ENCODE assay signal across 23 cellular contexts in the genomic region with DNA sequence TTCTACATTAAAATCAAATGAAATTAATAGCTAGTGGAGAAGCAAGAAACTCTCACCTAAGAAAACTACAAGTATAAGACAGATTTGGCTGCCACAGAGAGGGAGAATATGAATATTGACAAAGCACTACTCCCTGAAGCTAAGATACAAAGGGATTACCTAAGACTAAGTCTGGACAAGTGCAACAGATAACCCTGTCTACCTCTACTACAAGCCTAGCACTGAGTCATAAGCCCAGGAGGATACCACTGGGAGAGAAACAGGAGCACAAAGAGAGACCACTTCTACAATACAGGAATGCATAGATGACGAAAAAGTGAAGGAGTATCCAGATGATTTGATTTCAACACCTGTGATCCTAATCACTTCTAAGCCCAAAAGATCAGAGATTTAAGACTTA. TPM values are rescaled to one million over a fixed set of nuclear protein-coding genes. Genes with fewer than 3 reads are reported as not detected.
DNase-seq lines count a peak whose midpoint lies in the region; ATAC-seq and TF ChIP-seq lines count a peak whose summit lies in the region.
"Had no signal": no experiment of that assay in that cellular context is flagged by ENCODE, and none has a peak within 500 bp of the region (broad histone marks: within the 10 kb centered on the region; RNA-seq: fewer than 3 reads in every experiment).

No MANE protein-coding gene starts in this region.

- H3K4me1 ChIP-seq in parathyroid adenoma (peaks cover 16% of the 10 kb centered on the region), hepatocyte (ENCODE audit: insufficient read depth) (no peaks in the 10 kb centered on the region)
- H3K4me1 ChIP-seq: BLaER1, Caco-2 had no signal

- peaks cover 17% of the 10 kb centered on the region for H3K4me1 Mint-ChIP-seq in Calu3 (ENCODE audit: low read depth, unreplicated experiment)
- H3K4me1 Mint-ChIP-seq: B cell; CD4-positive, CD25-positive, alpha-beta regulatory T cell had no signal

- intact Hi-C loops in Calu3 (cut with micrococcal nuclease; ENCODE audit: unreplicated experiment): no loop called here

- H3K9me3 ChIP-seq in parathyroid adenoma (ENCODE audit: control insufficient read depth, low read length) (no peaks in the 10 kb centered on the region), hepatocyte (ENCODE audit: low read depth) (no peaks in the 10 kb centered on the region)
- H3K9me3 ChIP-seq: BLaER1 had no signal

- H3K4me2 ChIP-seq in parathyroid adenoma (ENCODE audit: low read length) (peak overlapping the region; percentile 0), hepatocyte (no peak overlapping the region)
- H3K4me2 ChIP-seq: BLaER1, GM23338 had no signal

- TF ChIP-seq CTCF in Calu3 (IDR thresholded peaks at IDR 0.05; ENCODE audit: unreplicated experiment): no peak
- no peak for TF ChIP-seq CTCF in epithelial cell of esophagus (IDR thresholded peaks at IDR 0.05; ENCODE audit: insufficient read depth, low read depth, low read length, missing control alignments)
- TF ChIP-seq CTCF in parathyroid adenoma (IDR thresholded peaks at IDR 0.05): no peak
- TF ChIP-seq CTCF in hepatocyte (IDR thresholded peaks at IDR 0.05; ENCODE audit: poor library complexity): no peak

- DNase-seq in Calu3 (no peak), NCI-H82 treated with DMSO at 0.1 percent for 48 hours (lab: John Stamatoyannopoulos, UW; ENCODE audit: unreplicated experiment) (peak; percentile 63), epithelial cell of esophagus (ENCODE audit: low read depth) (peak; percentile 30), NCI-H345 (lab: John Stamatoyannopoulos, UW) (no peak), hepatocyte (ENCODE audit: low spot score) (no peak), pons (ENCODE audit: low spot score) (no peak)
- DNase-seq: Caco-2; CD4-positive, CD25-positive, alpha-beta regulatory T cell; CD8-positive, alpha-beta T cell; DMS53; DMS79 treated with DMSO at 0.1 percent for 48 hours; GF-D8; H9 had no signal

- H3K9ac ChIP-seq in parathyroid adenoma: no peak overlapping the region
- H3K9ac ChIP-seq: BLaER1 had no signal

- no TSS peak for BruUV-seq in Calu3 (replicated peaks; lab: Mats Ljungman, UMichigan)

- peaks cover 3% of the 10 kb centered on the region for H3K36me3 ChIP-seq in parathyroid adenoma (ENCODE audit: control insufficient read depth, insufficient read depth, low read length)
- no peaks in the 10 kb centered on the region for H3K36me3 ChIP-seq in hepatocyte (replicated peaks; ENCODE audit: insufficient read depth, low read depth)
- H3K36me3 ChIP-seq: BLaER1 had no signal

- CTCF ChIA-PET in Calu3 (lab: Charles Lee): interaction anchor here (1.8 kb wide), 1 partner anchor 8 kb away, joined by 8 read pairs; no protein-coding TSS in a partner anchor

- H3K79me2 ChIP-seq in parathyroid adenoma (peaks cover 22% of the 10 kb centered on the region), hepatocyte (no peaks in the 10 kb centered on the region)

- no peaks in the 10 kb centered on the region for H3K36me3 Mint-ChIP-seq in Calu3 (ENCODE audit: insufficient read depth, unreplicated experiment)
- H3K36me3 Mint-ChIP-seq: CD4-positive, CD25-positive, alpha-beta regulatory T cell; CD8-positive, alpha-beta T cell had no signal

- no peaks in the 10 kb centered on the region for H3K27me3 Mint-ChIP-seq in Calu3 (ENCODE audit: unreplicated experiment)
- H3K27me3 Mint-ChIP-seq: B cell had no signal

- 77% methylated on average over 1 of the region's 1 CpG for WGBS in hepatocyte (ENCODE audit: low lambda C conversion rate, missing lambda C conversion rate)

- H3K9me2 ChIP-seq in hepatocyte (replicated peaks; ENCODE audit: insufficient read depth): no peaks in the 10 kb centered on the region

- no peaks in the 10 kb centered on the region for H4K20me1 ChIP-seq in hepatocyte (ENCODE audit: insufficient read depth, poor library complexity, severe bottlenecking)
- H4K20me1 ChIP-seq: BLaER1 had no signal

- H3K27ac ChIP-seq in parathyroid adenoma (peak overlapping the region; percentile 4), hepatocyte (no peak overlapping the region)
- H3K27ac ChIP-seq: 22Rv1, BLaER1, C4-2B had no signal

- no peak overlapping the region for H3K4me3 Mint-ChIP-seq in Calu3 (ENCODE audit: low read depth, unreplicated experiment)
- H3K4me3 Mint-ChIP-seq: B cell; CD4-positive, CD25-positive, alpha-beta regulatory T cell; CD8-positive, alpha-beta T cell; GM23338; H9 had no signal

- H3K27me3 ChIP-seq in parathyroid adenoma (ENCODE audit: control insufficient read depth, insufficient read depth, low read length) (no peaks in the 10 kb centered on the region), hepatocyte (no peaks in the 10 kb centered on the region)
- H3K27me3 ChIP-seq: BLaER1 had no signal

- H3K4me3 ChIP-seq in epithelial cell of esophagus (ENCODE audit: low read length): no peak overlapping the region
- H3K4me3 ChIP-seq in parathyroid adenoma (ENCODE audit: low read depth, low read length): no peak overlapping the region
- no peak overlapping the region for H3K4me3 ChIP-seq in hepatocyte
- H3K4me3 ChIP-seq: BLaER1, GM23338 had no signal

- no peak for ATAC-seq in SK-N-SH treated with all-trans-retinoic acid at 6 μM for 48 hours
- ATAC-seq: CD8-positive, alpha-beta T cell; GM23338; HCT116 had no signal

- H2AFZ ChIP-seq in parathyroid adenoma: no peak overlapping the region
- H2AFZ ChIP-seq in hepatocyte: no peak overlapping the region
- H2AFZ ChIP-seq: GM23338 had no signal

- peaks cover 10% of the 10 kb centered on the region for H3K9me3 Mint-ChIP-seq in Calu3 (ENCODE audit: low read depth, unreplicated experiment)

- H3K27ac Mint-ChIP-seq in Calu3 (ENCODE audit: unreplicated experiment): peak overlapping the region; percentile 56
- H3K27ac Mint-ChIP-seq: B cell; CD4-positive, CD25-positive, alpha-beta regulatory T cell; CD8-positive, alpha-beta T cell; GM23338; H9 had no signal

TF ChIP-seq in SK-N-SH treated with all-trans-retinoic acid at 6 μM for 48 hours, 23 proteins besides CTCF, POLR2A, EP300 and RAD21:
- TF ChIP-seq, protein P1, sequence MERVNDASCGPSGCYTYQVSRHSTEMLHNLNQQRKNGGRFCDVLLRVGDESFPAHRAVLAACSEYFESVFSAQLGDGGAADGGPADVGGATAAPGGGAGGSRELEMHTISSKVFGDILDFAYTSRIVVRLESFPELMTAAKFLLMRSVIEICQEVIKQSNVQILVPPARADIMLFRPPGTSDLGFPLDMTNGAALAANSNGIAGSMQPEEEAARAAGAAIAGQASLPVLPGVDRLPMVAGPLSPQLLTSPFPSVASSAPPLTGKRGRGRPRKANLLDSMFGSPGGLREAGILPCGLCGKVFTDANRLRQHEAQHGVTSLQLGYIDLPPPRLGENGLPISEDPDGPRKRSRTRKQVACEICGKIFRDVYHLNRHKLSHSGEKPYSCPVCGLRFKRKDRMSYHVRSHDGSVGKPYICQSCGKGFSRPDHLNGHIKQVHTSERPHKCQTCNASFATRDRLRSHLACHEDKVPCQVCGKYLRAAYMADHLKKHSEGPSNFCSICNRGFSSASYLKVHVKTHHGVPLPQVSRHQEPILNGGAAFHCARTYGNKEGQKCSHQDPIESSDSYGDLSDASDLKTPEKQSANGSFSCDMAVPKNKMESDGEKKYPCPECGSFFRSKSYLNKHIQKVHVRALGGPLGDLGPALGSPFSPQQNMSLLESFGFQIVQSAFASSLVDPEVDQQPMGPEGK (CRISPR knock-in tag; IDR thresholded peaks at IDR 0.05; ENCODE audit: borderline replicate concordance): no peak
- TF ChIP-seq, protein P2, sequence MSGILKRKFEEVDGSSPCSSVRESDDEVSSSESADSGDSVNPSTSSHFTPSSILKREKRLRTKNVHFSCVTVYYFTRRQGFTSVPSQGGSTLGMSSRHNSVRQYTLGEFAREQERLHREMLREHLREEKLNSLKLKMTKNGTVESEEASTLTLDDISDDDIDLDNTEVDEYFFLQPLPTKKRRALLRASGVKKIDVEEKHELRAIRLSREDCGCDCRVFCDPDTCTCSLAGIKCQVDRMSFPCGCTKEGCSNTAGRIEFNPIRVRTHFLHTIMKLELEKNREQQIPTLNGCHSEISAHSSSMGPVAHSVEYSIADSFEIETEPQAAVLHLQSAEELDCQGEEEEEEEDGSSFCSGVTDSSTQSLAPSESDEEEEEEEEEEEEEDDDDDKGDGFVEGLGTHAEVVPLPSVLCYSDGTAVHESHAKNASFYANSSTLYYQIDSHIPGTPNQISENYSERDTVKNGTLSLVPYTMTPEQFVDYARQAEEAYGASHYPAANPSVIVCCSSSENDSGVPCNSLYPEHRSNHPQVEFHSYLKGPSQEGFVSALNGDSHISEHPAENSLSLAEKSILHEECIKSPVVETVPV (CRISPR knock-in tag; IDR thresholded peaks at IDR 0.05): no peak
- TF ChIP-seq, protein P3, sequence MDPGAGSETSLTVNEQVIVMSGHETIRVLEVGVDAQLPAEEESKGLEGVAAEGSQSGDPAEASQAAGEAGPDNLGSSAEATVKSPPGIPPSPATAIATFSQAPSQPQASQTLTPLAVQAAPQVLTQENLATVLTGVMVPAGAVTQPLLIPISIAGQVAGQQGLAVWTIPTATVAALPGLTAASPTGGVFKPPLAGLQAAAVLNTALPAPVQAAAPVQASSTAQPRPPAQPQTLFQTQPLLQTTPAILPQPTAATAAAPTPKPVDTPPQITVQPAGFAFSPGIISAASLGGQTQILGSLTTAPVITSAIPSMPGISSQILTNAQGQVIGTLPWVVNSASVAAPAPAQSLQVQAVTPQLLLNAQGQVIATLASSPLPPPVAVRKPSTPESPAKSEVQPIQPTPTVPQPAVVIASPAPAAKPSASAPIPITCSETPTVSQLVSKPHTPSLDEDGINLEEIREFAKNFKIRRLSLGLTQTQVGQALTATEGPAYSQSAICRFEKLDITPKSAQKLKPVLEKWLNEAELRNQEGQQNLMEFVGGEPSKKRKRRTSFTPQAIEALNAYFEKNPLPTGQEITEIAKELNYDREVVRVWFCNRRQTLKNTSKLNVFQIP (CRISPR knock-in tag; IDR thresholded peaks at IDR 0.05; ENCODE audit: borderline replicate concordance, low read depth): no peak
- TF ChIP-seq OSR1 (CRISPR knock-in tag; IDR thresholded peaks at IDR 0.05): no peak
- TF ChIP-seq TOX (CRISPR knock-in tag; IDR thresholded peaks at IDR 0.05; ENCODE audit: borderline replicate concordance): no peak

RNA-seq across cellular contexts. Expression of a gene that starts 10.4 kb away (rescaled TPM):
- total RNA-seq in Calu3 (2022) (24.6 and 31.9 TPM in 2 replicates), hepatocyte (14.2 and 18.2 TPM in 2 replicates)
- 5.2 and 7.1 TPM in 2 replicates for polyA plus RNA-seq in hepatocyte
- total RNA-seq: Daoy, G401, GM23338 had no signal
- polyA plus RNA-seq: CD4-positive, CD25-positive, alpha-beta regulatory T cell; GM23338 had no signal

RNA-seq across cellular contexts. Expression of a gene that starts 48.7 kb away (rescaled TPM):
- total RNA-seq in Calu3 (2022): 110 and 115 TPM in 2 replicates
- total RNA-seq in hepatocyte: 49.0 TPM in 2 replicates
- polyA plus RNA-seq in hepatocyte: 15.0 and 17.7 TPM in 2 replicates

Comparison
In these comparisons a context has a peak if more than half of its experiments do, and no peak if none do; other contexts are left out.
1. DNase-seq: peak in NCI-H82 treated with DMSO at 0.1 percent for 48 hours (single experiment) and epithelial cell of esophagus (single experiment); none in Calu3 (single experiment), NCI-H345 (single experiment), hepatocyte (single experiment) and pons (single experiment).